9 cellular contexts compared by ENCODE assay signal in the genomic region with DNA sequence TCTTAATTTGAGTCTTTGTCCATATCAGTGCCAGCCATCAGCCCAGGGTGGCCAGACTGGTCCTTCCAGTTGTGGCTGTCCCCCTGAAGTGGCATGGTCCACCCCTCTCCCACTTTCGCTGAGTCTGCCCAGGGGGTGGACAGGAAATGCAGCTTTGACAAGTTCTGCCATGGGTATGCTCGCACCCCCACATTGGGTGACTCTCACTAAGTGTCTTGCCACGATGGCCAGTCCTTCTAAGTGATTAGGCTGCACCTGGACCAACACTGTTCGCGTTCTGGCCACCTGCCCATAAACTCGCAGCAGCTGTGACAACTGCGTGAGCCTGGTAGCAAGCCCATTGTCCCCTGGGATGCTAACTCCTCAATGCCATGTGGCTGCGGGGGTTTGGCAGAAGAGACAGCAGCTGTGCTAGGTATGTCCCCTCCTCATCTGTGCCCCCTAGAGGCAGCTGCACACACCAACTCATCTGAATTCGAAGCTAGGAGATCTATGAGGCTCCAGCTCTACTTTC. TPM values are rescaled to one million over a fixed set of nuclear protein-coding genes. Genes with fewer than 3 reads are reported as not detected.
DNase-seq lines count a peak whose midpoint lies in the region; ATAC-seq and TF ChIP-seq lines count a peak whose summit lies in the region.
"Had no signal": no experiment of that assay in that cellular context is flagged by ENCODE, and none has a peak within 500 bp of the region (broad histone marks: within the 10 kb centered on the region; RNA-seq: fewer than 3 reads in every experiment).

No MANE protein-coding gene starts in this region.

- H3K14ac ChIP-seq in neuronal stem cell (ENCODE audit: low read length), result no peak overlapping the region

- peak overlapping the region; percentile 74 for H3K18ac ChIP-seq in neuronal stem cell (ENCODE audit: low read length)

- no TSS peak for BruUV-seq in mammary epithelial cell (replicated peaks; lab: Mats Ljungman, UMichigan)

- H3K4me1 Mint-ChIP-seq in effector memory CD8-positive, alpha-beta T cell (ENCODE audit: low read depth in 2 of 2), result no peaks in the 10 kb centered on the region

- TF ChIP-seq POLR2A in uterus (IDR thresholded peaks at IDR 0.05), result no peak

- no peaks in the 10 kb centered on the region for H3K79me1 ChIP-seq in neuronal stem cell (ENCODE audit: low read depth, low read length)

- CTCF ChIA-PET in mammary epithelial cell (lab: Charles Lee; ENCODE audit: low non-redundant PET), result interaction anchor here (1.0 kb wide), 1 partner anchor 42 kb away, joined by 4 read pairs; no protein-coding TSS in a partner anchor

- H3K27ac ChIP-seq in mammary epithelial cell (ENCODE audit: insufficient read depth, low read depth, low read length), result no peak overlapping the region
- H3K27ac ChIP-seq in neuronal stem cell (replicated peaks; ENCODE audit: low read length), result no peak overlapping the region
- no peak overlapping the region for H3K27ac ChIP-seq in uterus

- no peak overlapping the region for H2BK5ac ChIP-seq in neuronal stem cell (ENCODE audit: low read length)

- H2AK5ac ChIP-seq in neuronal stem cell (ENCODE audit: low read depth, low read length), result peak overlapping the region; percentile 15

- peak overlapping the region; percentile 43 for H2AFZ ChIP-seq in mammary epithelial cell (ENCODE audit: low read depth, low read length)
- no peak overlapping the region for H2AFZ ChIP-seq in neuronal stem cell (ENCODE audit: low read length)

- no peak overlapping the region for H3K9ac ChIP-seq in mammary epithelial cell (ENCODE audit: insufficient read depth, low read length)
- H3K9ac ChIP-seq in neuronal stem cell (ENCODE audit: low read depth, low read length, poor library complexity), result no peak overlapping the region

- no peak overlapping the region for H3K4me3 ChIP-seq in mammary epithelial cell (replicated peaks in 1 of 3; ENCODE audit: insufficient read depth in 1 of 3, low read depth in 2 of 3, low read length in 3 of 3)
- H3K4me3 ChIP-seq in neuronal stem cell (ENCODE audit: low read length in 2 of 2), result no peak overlapping the region
- H3K4me3 ChIP-seq in uterus, result no peak overlapping the region
- H3K4me3 ChIP-seq: lung had no signal

- dilution Hi-C loops in mammary epithelial cell (cut with HindIII; ENCODE audit: low sequenced_read_pairs), result no loop called here

- H3K36me3 Mint-ChIP-seq in effector memory CD8-positive, alpha-beta T cell (ENCODE audit: insufficient read depth), result no peaks in the 10 kb centered on the region

- intact Hi-C loops in mammary epithelial cell (cut with micrococcal nuclease), result loop anchor here (2.0 to 5.0 kb wide), 3 partner anchors 95 to 404 kb away; no protein-coding TSS in a partner anchor
- intact Hi-C loops in uterus (cut with DNase I; ENCODE audit: low total_unique reads), result no loop called here

- ATAC-seq in GM18502 (IDR thresholded peaks at IDR 0.05; ENCODE audit: poor library complexity, unreplicated experiment) (peak; percentile 87), HG02623 (IDR thresholded peaks at IDR 0.05; ENCODE audit: unreplicated experiment) (peak; percentile 54)
- no peak for ATAC-seq in effector memory CD8-positive, alpha-beta T cell (replicated peaks)

- H3K79me2 ChIP-seq in mammary epithelial cell (ENCODE audit: insufficient read depth, low read length), result no peaks in the 10 kb centered on the region

- H2BK120ac ChIP-seq in neuronal stem cell (ENCODE audit: low read depth, low read length), result no peak overlapping the region

- WGBS in mammary epithelial cell (ENCODE audit: low coverage, missing lambda C conversion rate), result 16% methylated on average over 8 of the region's 9 CpGs
- no CpG with 5 or more reads among the region's 9 CpGs for WGBS in neuronal stem cell (ENCODE audit: extremely low coverage in 2 of 2, insufficient read length in 2 of 2, insufficient replicate concordance in 1 of 2), 2 donors

- no peak overlapping the region for H3K4me3 Mint-ChIP-seq in effector memory CD8-positive, alpha-beta T cell

- peak; percentile 69 to 80 for DNase-seq in NCI-H1930 (lab: John Stamatoyannopoulos, UW)
- no peak for DNase-seq in mammary epithelial cell
- no peak for DNase-seq in neuronal stem cell (ENCODE audit: low spot score)
- DNase-seq in activated CD8-positive, alpha-beta memory T cell treated with anti-CD3 and anti-CD28 coated beads, Interleukin-2, amount 50 U/mL, for 48 hours, result no peak
- no peak for DNase-seq in effector memory CD8-positive, alpha-beta T cell
- no peak for DNase-seq in uterus

- H4K20me1 ChIP-seq in mammary epithelial cell (ENCODE audit: insufficient read depth, low read length), result no peaks in the 10 kb centered on the region

- H3K27me3 ChIP-seq in mammary epithelial cell (ENCODE audit: insufficient read depth, low read length), result no peaks in the 10 kb centered on the region
- no peaks in the 10 kb centered on the region for H3K27me3 ChIP-seq in neuronal stem cell (ENCODE audit: control insufficient read depth in 3 of 3, insufficient read depth in 3 of 3, low read depth in 1 of 3, low read length in 3 of 3)
- H3K27me3 ChIP-seq in uterus, result no peaks in the 10 kb centered on the region

- TF ChIP-seq CTCF in mammary epithelial cell (conservative IDR thresholded peaks at IDR 0.05 in 1 of 2, IDR thresholded peaks at IDR 0.05 in 1 of 2; ENCODE audit: extremely low read depth in 1 of 2, insufficient read depth in 1 of 2, low read depth in 1 of 2, low read length in 2 of 2) (peak; percentile 39 to 61), uterus (IDR thresholded peaks at IDR 0.05) (no peak)

- H3K4me2 ChIP-seq in mammary epithelial cell (ENCODE audit: insufficient read depth, low read depth, low read length) (no peak overlapping the region), neuronal stem cell (ENCODE audit: insufficient read depth, low read length, poor library complexity, severe bottlenecking) (no peak overlapping the region)

- no peak overlapping the region for H2BK12ac ChIP-seq in neuronal stem cell (ENCODE audit: low read length)

- peaks cover 8 to 50% of the 10 kb centered on the region in 2 donors for H3K27me3 Mint-ChIP-seq in effector memory CD8-positive, alpha-beta T cell

- H3K23ac ChIP-seq in neuronal stem cell (ENCODE audit: low read depth, low read length, poor library complexity), result no peak overlapping the region

- in situ Hi-C loops in mammary epithelial cell (cut with MboI; ENCODE audit: low sequenced_read_pairs in 2 of 2), result no loop called here

- H3K9me3 ChIP-seq in mammary epithelial cell (replicated peaks; ENCODE audit: insufficient read depth, low read length), result no peaks in the 10 kb centered on the region
- H3K9me3 ChIP-seq in neuronal stem cell (replicated peaks in 1 of 2; ENCODE audit: control insufficient read depth in 2 of 2, insufficient read depth in 1 of 2, low read depth in 1 of 2, low read length in 2 of 2), result no peaks in the 10 kb centered on the region
- no peaks in the 10 kb centered on the region for H3K9me3 ChIP-seq in uterus

- no peak overlapping the region for H3K4ac ChIP-seq in neuronal stem cell (ENCODE audit: low read length)

- H2BK15ac ChIP-seq in neuronal stem cell (ENCODE audit: low read length), result no peak overlapping the region

- no peak overlapping the region for H4K8ac ChIP-seq in neuronal stem cell (ENCODE audit: low read depth, low read length)

- no peak overlapping the region for H3K27ac Mint-ChIP-seq in effector memory CD8-positive, alpha-beta T cell

- H3K4me1 ChIP-seq in mammary epithelial cell (ENCODE audit: insufficient read depth, low read length), result no peaks in the 10 kb centered on the region
- H3K4me1 ChIP-seq in neuronal stem cell (ENCODE audit: control insufficient read depth in 2 of 2, insufficient read depth in 1 of 2, low read depth in 1 of 2, low read length in 2 of 2), result peaks cover 0 to 1% of the 10 kb centered on the region in 2 donors
- H3K4me1 ChIP-seq in uterus, result no peaks in the 10 kb centered on the region

- no peaks in the 10 kb centered on the region for H3K9me3 Mint-ChIP-seq in effector memory CD8-positive, alpha-beta T cell

- H3K36me3 ChIP-seq in mammary epithelial cell (ENCODE audit: insufficient read depth, low read length) (no peaks in the 10 kb centered on the region), neuronal stem cell (replicated peaks in 1 of 2; ENCODE audit: control insufficient read depth in 2 of 2, insufficient read depth in 2 of 2, low read length in 2 of 2) (no peaks in the 10 kb centered on the region), uterus (no peaks in the 10 kb centered on the region)

- no peak overlapping the region for H4K91ac ChIP-seq in neuronal stem cell (ENCODE audit: low read depth, low read length, poor library complexity)

RNA-seq across cellular contexts. Expression of a gene that starts 10.0 kb away (rescaled TPM):
- under 1 TPM in 1 of 2 donors, not detected in 1; 0.83 TPM for total RNA-seq in mammary epithelial cell
- polyA plus RNA-seq in mammary epithelial cell, result 0.57 TPM
- polyA minus RNA-seq in mammary epithelial cell, result not detected
- polyA plus RNA-seq in neuronal stem cell (2013, experiment 1 of 2), result 0.14 TPM
- 0.17 TPM for polyA plus RNA-seq in neuronal stem cell (2013, experiment 2 of 2)
- 10 to 100 TPM in 2 of 4 donors, 1 to 10 TPM in 1, under 1 TPM in 1; 0.29 to 12.9 (median 8.8) TPM for total RNA-seq in uterus

Comparison
In these comparisons a context has a peak if more than half of its experiments do, and no peak if none do; other contexts are left out.
1. DNase-seq: peak in NCI-H1930 (2 of 2); none in mammary epithelial cell (single experiment), neuronal stem cell (single experiment), activated CD8-positive, alpha-beta memory T cell treated with anti-CD3 and anti-CD28 coated beads, Interleukin-2, amount 50 U/mL, for 48 hours (single experiment), effector memory CD8-positive, alpha-beta T cell (0 of 3) and uterus (0 of 2).
2. CTCF ChIP-seq: peak in mammary epithelial cell (2 of 2); none in uterus (0 of 4).